Comparison of ENCODE assay signal across 8 cellular contexts in the genomic region with DNA sequence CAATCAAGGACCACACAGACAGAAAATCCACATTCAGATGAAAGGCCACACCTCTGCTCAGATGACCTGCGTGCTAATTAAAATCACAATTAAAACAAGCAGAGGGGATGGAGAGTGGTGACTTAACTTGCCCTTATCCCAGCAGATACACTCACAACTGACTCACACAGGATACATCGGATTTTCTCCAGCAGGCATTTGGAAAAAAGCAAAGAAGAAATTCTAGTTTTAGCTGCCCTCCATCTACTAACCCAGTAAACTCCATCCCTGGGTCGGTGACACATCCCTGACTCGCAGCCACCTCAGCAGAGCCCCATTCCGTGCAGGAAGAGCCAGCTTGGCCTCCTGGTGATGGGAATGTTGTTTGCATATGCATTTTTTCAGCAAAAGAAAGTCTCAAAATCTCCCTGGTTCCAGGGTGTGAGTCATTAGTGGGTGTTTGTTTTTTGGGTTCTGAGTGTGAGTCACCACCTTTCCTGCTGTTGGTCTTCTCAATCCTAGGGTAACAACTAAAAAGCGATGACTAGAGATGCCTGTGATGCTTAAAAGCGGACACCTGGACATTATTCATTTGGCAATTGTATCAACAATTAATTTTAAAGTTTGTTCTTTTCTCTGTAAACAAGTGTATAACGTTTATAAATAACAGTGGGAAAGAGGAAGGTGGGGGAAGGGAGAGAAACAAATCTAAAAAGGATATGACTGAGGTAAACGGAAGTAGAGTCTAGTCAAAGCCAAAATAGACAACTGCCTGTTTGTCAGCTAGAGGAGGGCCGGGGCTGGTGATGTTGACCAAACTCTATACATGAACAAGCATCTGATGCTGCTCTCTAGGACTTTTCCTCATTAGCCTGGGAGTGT. TPM values are rescaled to one million over a fixed set of nuclear protein-coding genes. Genes with fewer than 3 reads are reported as not detected.
DNase-seq lines count a peak whose midpoint lies in the region; ATAC-seq and TF ChIP-seq lines count a peak whose summit lies in the region.

No MANE protein-coding gene starts in this region.

- no peak overlapping the region for H3K4me3 Mint-ChIP-seq in activated naive CD4-positive, alpha-beta T cell treated with anti-CD3 and anti-CD28 coated beads, Interleukin-2, amount 10 ng/mL, durations not matched to agents 7 days and 5 days
- H3K4me3 Mint-ChIP-seq in progenitor cell of endocrine pancreas (ENCODE audit: low read depth), result no peak overlapping the region

- DNase-seq in GOT3 (lab: John Stamatoyannopoulos, UW) (peak; percentile 72), NCI-H446 (lab: John Stamatoyannopoulos, UW) (peak; percentile 40 to 71), Right ventricle myocardium superior (peak; percentile 51), progenitor cell of endocrine pancreas (ENCODE audit: low spot score, unreplicated experiment) (no peak), cortex of kidney (lab: John Stamatoyannopoulos, UW) (no peak)
- DNase-seq in activated naive CD4-positive, alpha-beta T cell treated with anti-CD3 and anti-CD28 coated beads, Interleukin-2, amount 10 ng/mL, durations not matched to agents 7 days and 5 days, result peak; percentile 21

- peaks cover 50% of the 10 kb centered on the region for H3K4me1 ChIP-seq in ES-I3 (ENCODE audit: insufficient read depth, low read length)

- H3K27ac Mint-ChIP-seq in activated naive CD4-positive, alpha-beta T cell treated with anti-CD3 and anti-CD28 coated beads, Interleukin-2, amount 10 ng/mL, durations not matched to agents 7 days and 5 days, result peak overlapping the region; percentile 85
- H3K27ac Mint-ChIP-seq in progenitor cell of endocrine pancreas, result peak overlapping the region; percentile 36

- H3K9ac ChIP-seq in ES-I3 (ENCODE audit: low read depth, low read length), result peak overlapping the region; percentile 24

- ATAC-seq in Right ventricle myocardium superior (ENCODE audit: poor library complexity) (peak; percentile 57), HG02970 (IDR thresholded peaks at IDR 0.05; ENCODE audit: low FRiP score, unreplicated experiment) (no peak)

- no peaks in the 10 kb centered on the region for H3K27me3 Mint-ChIP-seq in activated naive CD4-positive, alpha-beta T cell treated with anti-CD3 and anti-CD28 coated beads, Interleukin-2, amount 10 ng/mL, durations not matched to agents 7 days and 5 days
- H3K27me3 Mint-ChIP-seq in progenitor cell of endocrine pancreas, result no peaks in the 10 kb centered on the region

- no peaks in the 10 kb centered on the region for H3K9me3 Mint-ChIP-seq in activated naive CD4-positive, alpha-beta T cell treated with anti-CD3 and anti-CD28 coated beads, Interleukin-2, amount 10 ng/mL, durations not matched to agents 7 days and 5 days
- no peaks in the 10 kb centered on the region for H3K9me3 Mint-ChIP-seq in progenitor cell of endocrine pancreas (ENCODE audit: low read depth)

- TF ChIP-seq CTCF in progenitor cell of endocrine pancreas (IDR thresholded peaks at IDR 0.05; ENCODE audit: unreplicated experiment), result peak; percentile 10

- H3K4me1 Mint-ChIP-seq in activated naive CD4-positive, alpha-beta T cell treated with anti-CD3 and anti-CD28 coated beads, Interleukin-2, amount 10 ng/mL, durations not matched to agents 7 days and 5 days, result peaks cover 18% of the 10 kb centered on the region
- peaks cover 19% of the 10 kb centered on the region for H3K4me1 Mint-ChIP-seq in progenitor cell of endocrine pancreas (ENCODE audit: low read depth)

- peaks cover 4% of the 10 kb centered on the region for H3K36me3 Mint-ChIP-seq in activated naive CD4-positive, alpha-beta T cell treated with anti-CD3 and anti-CD28 coated beads, Interleukin-2, amount 10 ng/mL, durations not matched to agents 7 days and 5 days
- H3K36me3 Mint-ChIP-seq in progenitor cell of endocrine pancreas (ENCODE audit: insufficient read depth), result no peaks in the 10 kb centered on the region

- CTCF ChIA-PET in activated naive CD4-positive, alpha-beta T cell treated with anti-CD3 and anti-CD28 coated beads, Interleukin-2, amount 10 ng/mL, durations not matched to agents 7 days and 5 days (lab: Charles Lee), result no interaction called here

- no peaks in the 10 kb centered on the region for H3K9me3 ChIP-seq in ES-I3 (ENCODE audit: control insufficient read depth, insufficient read depth, low read length)

- no peaks in the 10 kb centered on the region for H3K36me3 ChIP-seq in ES-I3 (ENCODE audit: insufficient read depth, low read length)

- intact Hi-C loops in Right ventricle myocardium superior (cut with DNase I), result no loop called here

RNA-seq across cellular contexts. Expression of a gene that starts 49.8 kb away (rescaled TPM):
- total RNA-seq in Right ventricle myocardium superior (13.0 TPM), progenitor cell of endocrine pancreas (67.0 and 69.7 TPM in 2 replicates)

Comparison
In these comparisons a context has a peak if more than half of its experiments do, and no peak if none do; other contexts are left out.
1. DNase-seq: peak in GOT3 (single experiment), NCI-H446 (2 of 2), activated naive CD4-positive, alpha-beta T cell treated with anti-CD3 and anti-CD28 coated beads, Interleukin-2, amount 10 ng/mL, durations not matched to agents 7 days and 5 days (single experiment) and Right ventricle myocardium superior (single experiment); none in progenitor cell of endocrine pancreas (single experiment) and cortex of kidney (single experiment).